1 cellular context compared by ENCODE assay signal in the genomic region with DNA sequence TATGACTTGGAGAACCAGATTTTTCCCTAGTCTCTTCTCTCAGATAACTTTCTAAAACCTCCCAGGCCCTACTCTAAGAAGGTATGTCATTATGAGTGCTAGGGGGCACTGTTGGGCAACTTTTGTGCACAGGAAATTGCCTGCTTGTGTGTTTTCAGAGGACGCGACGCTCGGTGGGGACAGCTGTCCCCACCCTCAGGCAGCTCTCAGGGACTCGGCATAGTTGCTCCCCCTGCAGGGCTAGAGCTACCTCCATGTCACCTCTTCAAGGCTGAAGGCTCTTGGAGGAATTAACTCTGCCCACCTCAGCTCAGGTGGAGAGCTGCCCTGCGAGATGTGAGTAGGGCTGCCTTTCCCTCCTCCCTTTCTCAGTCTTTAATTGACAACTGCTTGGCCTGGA.
TF ChIP-seq lines count a peak whose summit lies in the region.

No MANE protein-coding gene starts in this region.

TF ChIP-seq in K562, 482 proteins besides CTCF, POLR2A, EP300 and RAD21 (continued from another document):
- TF ChIP-seq, protein P1, sequence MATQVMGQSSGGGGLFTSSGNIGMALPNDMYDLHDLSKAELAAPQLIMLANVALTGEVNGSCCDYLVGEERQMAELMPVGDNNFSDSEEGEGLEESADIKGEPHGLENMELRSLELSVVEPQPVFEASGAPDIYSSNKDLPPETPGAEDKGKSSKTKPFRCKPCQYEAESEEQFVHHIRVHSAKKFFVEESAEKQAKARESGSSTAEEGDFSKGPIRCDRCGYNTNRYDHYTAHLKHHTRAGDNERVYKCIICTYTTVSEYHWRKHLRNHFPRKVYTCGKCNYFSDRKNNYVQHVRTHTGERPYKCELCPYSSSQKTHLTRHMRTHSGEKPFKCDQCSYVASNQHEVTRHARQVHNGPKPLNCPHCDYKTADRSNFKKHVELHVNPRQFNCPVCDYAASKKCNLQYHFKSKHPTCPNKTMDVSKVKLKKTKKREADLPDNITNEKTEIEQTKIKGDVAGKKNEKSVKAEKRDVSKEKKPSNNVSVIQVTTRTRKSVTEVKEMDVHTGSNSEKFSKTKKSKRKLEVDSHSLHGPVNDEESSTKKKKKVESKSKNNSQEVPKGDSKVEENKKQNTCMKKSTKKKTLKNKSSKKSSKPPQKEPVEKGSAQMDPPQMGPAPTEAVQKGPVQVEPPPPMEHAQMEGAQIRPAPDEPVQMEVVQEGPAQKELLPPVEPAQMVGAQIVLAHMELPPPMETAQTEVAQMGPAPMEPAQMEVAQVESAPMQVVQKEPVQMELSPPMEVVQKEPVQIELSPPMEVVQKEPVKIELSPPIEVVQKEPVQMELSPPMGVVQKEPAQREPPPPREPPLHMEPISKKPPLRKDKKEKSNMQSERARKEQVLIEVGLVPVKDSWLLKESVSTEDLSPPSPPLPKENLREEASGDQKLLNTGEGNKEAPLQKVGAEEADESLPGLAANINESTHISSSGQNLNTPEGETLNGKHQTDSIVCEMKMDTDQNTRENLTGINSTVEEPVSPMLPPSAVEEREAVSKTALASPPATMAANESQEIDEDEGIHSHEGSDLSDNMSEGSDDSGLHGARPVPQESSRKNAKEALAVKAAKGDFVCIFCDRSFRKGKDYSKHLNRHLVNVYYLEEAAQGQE (CRISPR knock-in tag; IDR thresholded peaks at IDR 0.05; ENCODE audit: low read depth): no peak
- TF ChIP-seq MTF1 (CRISPR knock-in tag; IDR thresholded peaks at IDR 0.05; ENCODE audit: borderline replicate concordance) (no peak), ZBTB17 (CRISPR knock-in tag; IDR thresholded peaks at IDR 0.05) (no peak), CTBP1 (IDR thresholded peaks at IDR 0.05; ENCODE audit: borderline replicate concordance) (peak; percentile 27; the same call in 1 of the 2 replicates), ZNF778 (CRISPR knock-in tag; IDR thresholded peaks at IDR 0.05) (no peak), ZNF764 (CRISPR knock-in tag; IDR thresholded peaks at IDR 0.05; ENCODE audit: low read depth) (no peak), ARHGAP35 (IDR thresholded peaks at IDR 0.05; ENCODE audit: partially characterized antibody) (no peak), ZNF507 (tag; conservative IDR thresholded peaks at IDR 0.05) (no peak), CCNT2 (IDR thresholded peaks at IDR 0.05; ENCODE audit: borderline replicate concordance, extremely low read depth, insufficient read length, low read depth, low read length) (no peak)
